In genomic region chr10:59257224-59257623, GRCh38 we compare ENCODE assay signal across 8 cellular contexts.
"Had no signal": no experiment of that assay in that cellular context is flagged by ENCODE, and none has a peak within 500 bp of the region (broad histone marks: within the 10 kb centered on the region; RNA-seq: fewer than 3 reads in every experiment).

No MANE protein-coding gene starts in this region.

- FAIRE-seq: G401.6, GM12878, GM12891, GM12892, GM18507, GM19239 had no signal

- H3K4me3 ChIP-seq: GM12878 had no signal

- DNase-seq: GDM1, GF-D8 had no signal

- ATAC-seq: GM12878 had no signal
